In genomic region chr9:136712690-136713554, GRCh38 we compare ENCODE assay signal across 8 cellular contexts. TPM values are rescaled to one million over a fixed set of nuclear protein-coding genes. Genes with fewer than 3 reads are reported as not detected.
A peak's percentile ranks its signal among the peaks of the same experiment; 100 is the strongest.
DNase-seq lines count a peak whose midpoint lies in the region; ATAC-seq and TF ChIP-seq lines count a peak whose summit lies in the region.

No MANE protein-coding gene starts in this region.

- in situ Hi-C loops in GM13976 (cut with MboI; ENCODE audit: low sequenced_read_pairs, unreplicated experiment): no loop called here

- no peak for DNase-seq in activated T-cell treated with anti-CD3 and anti-CD28 coated beads, Interleukin-2, amount 50 U/mL, for 4 hours
- DNase-seq in activated T-cell treated with anti-CD3 and anti-CD28 coated beads, Interleukin-2, amount 50 U/mL, for 48 hours: no peak
- DNase-seq in colonic mucosa (no peak), mesothelial cell of epicardium (ENCODE audit: low spot score in 2 of 2, unreplicated experiment in 2 of 2) (peak in 1 of 2 experiments; percentile 54), upper lobe of right lung (no peak), AG20443 (ENCODE audit: low spot score) (no peak), GM13976 (ENCODE audit: low spot score) (no peak)

- TF ChIP-seq CTCF in colonic mucosa (IDR thresholded peaks at IDR 0.05): no peak
- TF ChIP-seq CTCF in mesothelial cell of epicardium (IDR thresholded peaks at IDR 0.05; ENCODE audit: unreplicated experiment): no peak
- TF ChIP-seq CTCF in upper lobe of right lung (IDR thresholded peaks at IDR 0.05): no peak
- TF ChIP-seq CTCF in GM13976 (IDR thresholded peaks at IDR 0.05; ENCODE audit: borderline replicate concordance, control extremely low read depth, extremely low read depth, insufficient read depth, missing control alignments): no peak

- H3K9me3 Mint-ChIP-seq in activated T-cell treated with anti-CD3 and anti-CD28 coated beads, Interleukin-2, amount 50 U/mL, for 4 hours: no peaks in the 10 kb centered on the region
- no peaks in the 10 kb centered on the region for H3K9me3 Mint-ChIP-seq in mesothelial cell of epicardium

- peaks cover 5% of the 10 kb centered on the region for H3K4me1 Mint-ChIP-seq in activated T-cell treated with anti-CD3 and anti-CD28 coated beads, Interleukin-2, amount 50 U/mL, for 4 hours (ENCODE audit: low read depth)
- peaks cover 10% of the 10 kb centered on the region for H3K4me1 Mint-ChIP-seq in mesothelial cell of epicardium

- no peak overlapping the region for H3K4me3 Mint-ChIP-seq in activated T-cell treated with anti-CD3 and anti-CD28 coated beads, Interleukin-2, amount 50 U/mL, for 4 hours
- peak overlapping the region; percentile 70 for H3K4me3 Mint-ChIP-seq in mesothelial cell of epicardium

- peaks cover 45% of the 10 kb centered on the region for H3K27me3 Mint-ChIP-seq in activated T-cell treated with anti-CD3 and anti-CD28 coated beads, Interleukin-2, amount 50 U/mL, for 4 hours (ENCODE audit: low read depth)
- H3K27me3 Mint-ChIP-seq in mesothelial cell of epicardium (ENCODE audit: low read depth): no peaks in the 10 kb centered on the region

- H3K9ac ChIP-seq in colonic mucosa (ENCODE audit: low read depth in 2 of 2, low read length in 2 of 2): no peak overlapping the region

- H3K9me3 ChIP-seq in colonic mucosa (no peaks in the 10 kb centered on the region), upper lobe of right lung (no peaks in the 10 kb centered on the region)

- peak; percentile 7 to 24 for ATAC-seq in activated T-cell treated with anti-CD3 and anti-CD28 coated beads, Interleukin-2, amount 50 U/mL, for 4 hours
- ATAC-seq in upper lobe of right lung (no peak), HG02759 (IDR thresholded peaks at IDR 0.05; ENCODE audit: unreplicated experiment) (no peak)

- peaks cover 3% of the 10 kb centered on the region for H3K4me1 ChIP-seq in colonic mucosa
- peaks cover 28% of the 10 kb centered on the region for H3K4me1 ChIP-seq in upper lobe of right lung

- H3K36me3 ChIP-seq in colonic mucosa: no peaks in the 10 kb centered on the region
- H3K36me3 ChIP-seq in upper lobe of right lung: no peaks in the 10 kb centered on the region

- no peak overlapping the region for H3K27ac ChIP-seq in colonic mucosa
- H3K27ac ChIP-seq in upper lobe of right lung: peak overlapping the region; percentile 70

- H3K36me3 Mint-ChIP-seq in activated T-cell treated with anti-CD3 and anti-CD28 coated beads, Interleukin-2, amount 50 U/mL, for 4 hours (ENCODE audit: insufficient read depth): no peaks in the 10 kb centered on the region
- peaks cover 4% of the 10 kb centered on the region for H3K36me3 Mint-ChIP-seq in mesothelial cell of epicardium

- peaks cover 26% of the 10 kb centered on the region for H3K27me3 ChIP-seq in colonic mucosa
- peaks cover 8% of the 10 kb centered on the region for H3K27me3 ChIP-seq in upper lobe of right lung

- no peak overlapping the region for H3K27ac Mint-ChIP-seq in mesothelial cell of epicardium

- H3K4me3 ChIP-seq in colonic mucosa (peak overlapping the region; percentile 19), upper lobe of right lung (peak overlapping the region; percentile 44)

- intact Hi-C loops in colonic mucosa (cut with DNase I): no loop called here
- intact Hi-C loops in upper lobe of right lung (cut with DNase I): no loop called here

RNA-seq across cellular contexts. Expression of gene DIPK1B, which starts 0.6 kb away (rescaled TPM):
- under 1 TPM in 2 of 3 donors, not detected in 1; 0.16 to 0.18 TPM for total RNA-seq in activated T-cell treated with anti-CD3 and anti-CD28 coated beads, Interleukin-2, amount 50 U/mL, for 4 hours
- total RNA-seq in colonic mucosa (1 to 10 TPM in 1 of 2 donors, under 1 TPM in 1; 0.82 to 2.8 TPM), mesothelial cell of epicardium (56.2 to 60.5 TPM (median 58.1 TPM) in 3 replicates), upper lobe of right lung (17.7 TPM)

RNA-seq across cellular contexts. Expression of gene AGPAT2, which starts 25.7 kb away (rescaled TPM):
- 10 to 100 TPM; 11.4 to 14.3 (median 11.7) TPM for total RNA-seq in activated T-cell treated with anti-CD3 and anti-CD28 coated beads, Interleukin-2, amount 50 U/mL, for 4 hours
- total RNA-seq in colonic mucosa (100 to 1,000 TPM; 197 to 372 TPM), mesothelial cell of epicardium (32.8 to 36.1 TPM (median 34.9 TPM) in 3 replicates), upper lobe of right lung (117 TPM)

RNA-seq across cellular contexts. Expression of gene LCN10, which starts 29.8 kb away (rescaled TPM):
- total RNA-seq in activated T-cell treated with anti-CD3 and anti-CD28 coated beads, Interleukin-2, amount 50 U/mL, for 4 hours: 1 to 10 TPM in 2 of 3 donors, under 1 TPM in 1; 0.82 to 2.4 (median 2.1) TPM
- total RNA-seq in colonic mucosa: 1 to 10 TPM in 1 of 2 donors, under 1 TPM in 1; 0.11 to 3.3 TPM
- total RNA-seq in mesothelial cell of epicardium: 0.20 to 0.51 TPM (median 0.29 TPM) in 3 replicates
- total RNA-seq in upper lobe of right lung: 11.2 TPM

RNA-seq across cellular contexts. Expression of gene LCN6, which starts 35.4 kb away (rescaled TPM):
- total RNA-seq in activated T-cell treated with anti-CD3 and anti-CD28 coated beads, Interleukin-2, amount 50 U/mL, for 4 hours: not detected
- total RNA-seq in colonic mucosa (1 to 10 TPM in 1 of 2 donors, under 1 TPM in 1; 0.56 to 1.2 TPM), mesothelial cell of epicardium (not detected in 3 replicates), upper lobe of right lung (21.5 TPM)

RNA-seq across cellular contexts. Expression of gene LCN8, which starts 45.1 kb away (rescaled TPM):
- total RNA-seq in activated T-cell treated with anti-CD3 and anti-CD28 coated beads, Interleukin-2, amount 50 U/mL, for 4 hours: not detected
- total RNA-seq in colonic mucosa: not detected
- total RNA-seq in mesothelial cell of epicardium: not detected in 3 replicates
- total RNA-seq in upper lobe of right lung: not detected

Comparison
In these comparisons a context has a peak if more than half of its experiments do, and no peak if none do; other contexts are left out.
1. ATAC-seq: peak in activated T-cell treated with anti-CD3 and anti-CD28 coated beads, Interleukin-2, amount 50 U/mL, for 4 hours (2 of 2); none in upper lobe of right lung (single experiment) and HG02759 (single experiment).